In the genomic region with DNA sequence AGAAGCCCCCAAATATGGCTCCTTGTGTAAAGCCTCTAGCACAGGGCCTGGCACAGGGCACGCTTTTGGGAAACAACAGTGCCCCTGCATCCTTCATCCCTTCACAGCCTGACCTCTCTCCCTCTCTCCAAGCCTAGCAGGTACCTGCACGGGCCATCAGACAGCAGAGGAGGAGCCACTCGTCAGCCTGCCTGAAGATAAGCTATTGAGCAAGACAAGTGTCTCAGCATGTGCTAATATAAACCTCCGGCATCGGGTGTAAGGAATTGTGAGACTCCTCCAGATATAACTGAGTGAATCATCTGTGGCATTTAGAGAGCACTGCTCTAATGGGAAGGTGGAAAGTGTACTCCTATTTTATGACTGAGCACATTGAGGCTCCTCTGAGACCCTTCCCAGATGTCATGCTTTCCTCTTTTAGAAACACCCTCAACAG, we compare ENCODE assay signal across 12 cellular contexts. TPM values are rescaled to one million over a fixed set of nuclear protein-coding genes. Genes with fewer than 3 reads are reported as not detected.
DNase-seq lines count a peak whose midpoint lies in the region; ATAC-seq and TF ChIP-seq lines count a peak whose summit lies in the region.
"Had no signal": no experiment of that assay in that cellular context is flagged by ENCODE, and none has a peak within 500 bp of the region (broad histone marks: within the 10 kb centered on the region; RNA-seq: fewer than 3 reads in every experiment).

No MANE protein-coding gene starts in this region.

- H3K4ac ChIP-seq in mesendoderm (ENCODE audit: low read depth, low read length) = no peak overlapping the region

- H3K79me2 ChIP-seq in mesendoderm (ENCODE audit: control insufficient read depth, insufficient read depth, low read length) = no peaks in the 10 kb centered on the region

- H2BK5ac ChIP-seq in mesendoderm (ENCODE audit: low read length) = no peak overlapping the region

- no peak overlapping the region for H2AK5ac ChIP-seq in mesendoderm (ENCODE audit: low read length)

- no CpG with 5 or more reads among the region's 5 CpGs for WGBS in mesendoderm (ENCODE audit: extremely low coverage, insufficient coverage, low lambda C conversion rate)

- no peak overlapping the region for H3K9ac ChIP-seq in mesendoderm (ENCODE audit: low read length)

- peaks cover 4% of the 10 kb centered on the region for H3K4me1 ChIP-seq in mesendoderm (ENCODE audit: control insufficient read depth, low read depth, low read length)

- H2BK15ac ChIP-seq in mesendoderm (replicated peaks; ENCODE audit: low read depth) = no peak overlapping the region

- no peaks in the 10 kb centered on the region for H3K36me3 ChIP-seq in mesendoderm (ENCODE audit: control insufficient read depth, insufficient read depth, low read length)

- no peak for TF ChIP-seq CTCF in GM20000 (IDR thresholded peaks at IDR 0.05; ENCODE audit: extremely low read depth, missing control alignments)

- H3K18ac ChIP-seq in mesendoderm (ENCODE audit: low read length) = no peak overlapping the region

- no peak overlapping the region for H3K23ac ChIP-seq in mesendoderm (ENCODE audit: low read length)

- no peaks in the 10 kb centered on the region for H3K79me1 ChIP-seq in mesendoderm (ENCODE audit: low read length)

- no peak overlapping the region for H4K8ac ChIP-seq in mesendoderm (ENCODE audit: low read depth, low read length)

- H3K56ac ChIP-seq in mesendoderm (ENCODE audit: low read length) = no peak overlapping the region

- H3K27me3 ChIP-seq in mesendoderm (ENCODE audit: insufficient read depth, low read length, poor library complexity) = no peaks in the 10 kb centered on the region

- peak; percentile 85 for ATAC-seq in esophagus mucosa
- no peak for ATAC-seq in HG02763 (IDR thresholded peaks at IDR 0.05; ENCODE audit: unreplicated experiment)
- no peak for ATAC-seq in GM19324 (IDR thresholded peaks at IDR 0.05; ENCODE audit: low FRiP score, unreplicated experiment)

- no peak overlapping the region for H3K27ac ChIP-seq in mesendoderm (ENCODE audit: low read depth, low read length)

- H4K5ac ChIP-seq in mesendoderm (ENCODE audit: low read length) = no peak overlapping the region

- DNase-seq in EH (ENCODE audit: low read depth) (peak; percentile 93), NCI-H460 (ENCODE audit: extremely low read depth, low read depth) (peak; percentile 70), non-pigmented ciliary epithelial cell (ENCODE audit: low read depth) (peak; percentile 49), mesendoderm (no peak), GM20000 (ENCODE audit: low spot score) (no peak)
- DNase-seq: hypothalamus, NCI-H1417 treated with DMSO at 0.1 percent for 48 hours had no signal

- H3K4me3 ChIP-seq in mesendoderm (ENCODE audit: low read length) = no peak overlapping the region

- no peak overlapping the region for H2BK120ac ChIP-seq in mesendoderm (ENCODE audit: low read depth, low read length)

- H3K4me2 ChIP-seq in mesendoderm (ENCODE audit: low read length) = no peak overlapping the region

RNA-seq across cellular contexts. Expression of a gene that starts 38.3 kb away (rescaled TPM):
- total RNA-seq in NCI-H460 (2014; rRNA removed; shearing (Covaris generic)) = 0.07 and 0.20 TPM in 2 replicates
- not detected in 2 replicates for polyA plus RNA-seq in NCI-H460 (2014; cell fraction: nucleus; rRNA removed)
- total RNA-seq in esophagus mucosa = not detected
- 0.06 TPM for polyA plus RNA-seq in mesendoderm (2013, experiment 1 of 2)
- 0.13 TPM for polyA plus RNA-seq in mesendoderm (2013, experiment 2 of 2)
- total RNA-seq: dermis microvascular lymphatic vessel endothelial cell; T-helper 1 cell treated with Interleukin-12 subunit alpha and Interleukin-12 subunit beta and Interleukin-4 antibody, amounts not matched to agents 30 ng/mL and 1 ng/mL, for 36 hours had no signal

Comparison
In these comparisons a context has a peak if more than half of its experiments do, and no peak if none do; other contexts are left out.
1. DNase-seq: peak in EH (single experiment), NCI-H460 (single experiment) and non-pigmented ciliary epithelial cell (single experiment); none in mesendoderm (single experiment) and GM20000 (single experiment).